Comparison of ENCODE assay signal across 25 cellular contexts in genomic region chr7:127571741-127572505, GRCh38. TPM values are rescaled to one million over a fixed set of nuclear protein-coding genes. Genes with fewer than 3 reads are reported as not detected.
"Had no signal": no experiment of that assay in that cellular context is flagged by ENCODE, and none has a peak within 500 bp of the region (broad histone marks: within the 10 kb centered on the region; RNA-seq: fewer than 3 reads in every experiment).

No MANE protein-coding gene starts in this region.

- H3K4me3 Mint-ChIP-seq: activated CD4-positive, alpha-beta memory T cell treated with anti-CD3 and anti-CD28 coated beads, Interleukin-2, amount 10 ng/mL, durations not matched to agents 7 days and 5 days; activated naive CD4-positive, alpha-beta T cell treated with anti-CD3 and anti-CD28 coated beads, Interleukin-2, amount 50 U/mL, for 24 hours; activated T-helper 1 cell treated with anti-CD3 and anti-CD28 coated beads, Interleukin-12 subunit alpha, Interleukin-12 subunit beta, Interleukin-2, Interleukin-4 antibody, amounts not matched to agents 30 ng/mL and 10 ng/mL and 1 ng/mL, durations not matched to agents 14 hours and 24 hours and 36 hours; natural killer cell treated with Interleukin-12 subunit alpha and Interleukin-12 subunit beta and Interleukin-15 and Interleukin-18, amount 100 ng/mL, for 72 hours; stimulated activated naive B cell treated with anti-CD40 and anti-IgM and Interleukin-4, amounts not matched to agents 10 μg/mL and 1 μg/mL and 100 μg/mL, for 72 hours; T-helper 17 cell had no signal

- H3K27me3 Mint-ChIP-seq: activated CD4-positive, alpha-beta memory T cell treated with anti-CD3 and anti-CD28 coated beads, Interleukin-2, amount 10 ng/mL, durations not matched to agents 7 days and 5 days; activated naive CD4-positive, alpha-beta T cell treated with anti-CD3 and anti-CD28 coated beads, Interleukin-2, amount 50 U/mL, for 24 hours; natural killer cell treated with Interleukin-12 subunit alpha and Interleukin-12 subunit beta and Interleukin-15 and Interleukin-18, amount 100 ng/mL, for 72 hours; stimulated activated naive B cell treated with anti-CD40 and anti-IgM and Interleukin-4, amounts not matched to agents 10 μg/mL and 1 μg/mL and 100 μg/mL, for 72 hours; T-helper 17 cell had no signal

- H3K4me1 ChIP-seq: esophagus squamous epithelium, heart right ventricle, lower lobe of right lung, right lobe of liver, transverse colon, vagina had no signal

- FAIRE-seq: bronchial epithelial cell, keratinocyte, small intestine had no signal

- H3K9me3 ChIP-seq: esophagus squamous epithelium, heart right ventricle, lower lobe of right lung, right lobe of liver, transverse colon, vagina had no signal

- H3K4me1 Mint-ChIP-seq: activated CD4-positive, alpha-beta memory T cell treated with anti-CD3 and anti-CD28 coated beads, Interleukin-2, amount 10 ng/mL, durations not matched to agents 7 days and 5 days had no signal

- H3K27me3 ChIP-seq: esophagus squamous epithelium, heart right ventricle, right lobe of liver, transverse colon, vagina had no signal

- H3K36me3 ChIP-seq: esophagus squamous epithelium, lower lobe of right lung, right lobe of liver, transverse colon, vagina had no signal

- H3K27ac Mint-ChIP-seq: activated CD4-positive, alpha-beta memory T cell treated with anti-CD3 and anti-CD28 coated beads, Interleukin-2, amount 10 ng/mL, durations not matched to agents 7 days and 5 days; activated naive CD4-positive, alpha-beta T cell treated with anti-CD3 and anti-CD28 coated beads, Interleukin-2, amount 50 U/mL, for 24 hours; activated T-helper 1 cell treated with anti-CD3 and anti-CD28 coated beads, Interleukin-12 subunit alpha, Interleukin-12 subunit beta, Interleukin-2, Interleukin-4 antibody, amounts not matched to agents 30 ng/mL and 10 ng/mL and 1 ng/mL, durations not matched to agents 14 hours and 24 hours and 36 hours; natural killer cell treated with Interleukin-12 subunit alpha and Interleukin-12 subunit beta and Interleukin-15 and Interleukin-18, amount 100 ng/mL, for 72 hours; stimulated activated naive B cell treated with anti-CD40 and anti-IgM and Interleukin-4, amounts not matched to agents 10 μg/mL and 1 μg/mL and 100 μg/mL, for 72 hours; T-helper 17 cell had no signal

- H3K27ac ChIP-seq: coronary artery, esophagus squamous epithelium, heart right ventricle, lower lobe of right lung, right lobe of liver, transverse colon, vagina had no signal

- H3K9me3 Mint-ChIP-seq: activated naive CD4-positive, alpha-beta T cell treated with anti-CD3 and anti-CD28 coated beads, Interleukin-2, amount 50 U/mL, for 24 hours; activated T-helper 1 cell treated with anti-CD3 and anti-CD28 coated beads, Interleukin-12 subunit alpha, Interleukin-12 subunit beta, Interleukin-2, Interleukin-4 antibody, amounts not matched to agents 30 ng/mL and 10 ng/mL and 1 ng/mL, durations not matched to agents 14 hours and 24 hours and 36 hours; natural killer cell treated with Interleukin-12 subunit alpha and Interleukin-12 subunit beta and Interleukin-15 and Interleukin-18, amount 100 ng/mL, for 72 hours; stimulated activated naive B cell treated with anti-CD40 and anti-IgM and Interleukin-4, amounts not matched to agents 10 μg/mL and 1 μg/mL and 100 μg/mL, for 72 hours had no signal

- DNase-seq: activated CD4-positive, alpha-beta memory T cell treated with anti-CD3 and anti-CD28 coated beads, Interleukin-2, amount 10 ng/mL, durations not matched to agents 7 days and 5 days; activated CD4-positive, alpha-beta T cell treated with anti-CD3 and anti-CD28 coated beads for 48 hours; activated gamma-delta T cell treated with Interleukin-2 at 50 U/mL for 16 hours; aorta; cerebellar nuclear complex; esophagus squamous epithelium; heart right ventricle; lower lobe of right lung; right lobe of liver; small intestine; stimulated activated CD4-positive, alpha-beta T cell treated with anti-CD3 and anti-CD28 coated beads, Interleukin-15, amount 100 ng/mL, for 24 hours; stimulated activated naive B cell treated with anti-CD40 and anti-IgM and Interleukin-4, amounts not matched to agents 10 μg/mL and 1 μg/mL and 100 μg/mL, for 72 hours; SW 1271; T-helper 17 cell; transverse colon had no signal

- H3K4me3 ChIP-seq: coronary artery, esophagus squamous epithelium, heart right ventricle, lower lobe of right lung, right lobe of liver, transverse colon, vagina had no signal

- ATAC-seq: heart right ventricle; lower lobe of right lung; natural killer cell treated with Interleukin-12 subunit alpha and Interleukin-12 subunit beta and Interleukin-15 and Interleukin-18, amount 100 ng/mL, for 72 hours; right lobe of liver; stimulated activated naive B cell treated with anti-CD40 and anti-IgM and Interleukin-4, amounts not matched to agents 10 μg/mL and 1 μg/mL and 100 μg/mL, for 72 hours; T-helper 17 cell had no signal

RNA-seq across cellular contexts. Expression of gene FSCN3, which starts 21.6 kb away (rescaled TPM):
- total RNA-seq: lower lobe of right lung, mucosa of gallbladder had no signal
- polyA plus RNA-seq: aorta had no signal

RNA-seq across cellular contexts. Expression of gene PAX4, which starts 46.0 kb away (rescaled TPM):
- total RNA-seq: activated CD4-positive, alpha-beta memory T cell treated with anti-CD3 and anti-CD28 coated beads, Interleukin-2, amount 10 ng/mL, durations not matched to agents 7 days and 5 days; activated T-helper 1 cell treated with anti-CD3 and anti-CD28 coated beads, Interleukin-12 subunit alpha, Interleukin-12 subunit beta, Interleukin-2, Interleukin-4 antibody, amounts not matched to agents 30 ng/mL and 10 ng/mL and 1 ng/mL, durations not matched to agents 14 hours and 24 hours and 36 hours; aorta; bronchial epithelial cell; esophagus squamous epithelium; heart right ventricle; lower lobe of right lung; mesenteric fat pad; mucosa of gallbladder; natural killer cell treated with Interleukin-12 subunit alpha and Interleukin-12 subunit beta and Interleukin-15 and Interleukin-18, amount 100 ng/mL, for 72 hours; right lobe of liver; T-helper 17 cell; temporal lobe; vagina had no signal
- polyA plus RNA-seq: aorta, heart right ventricle, keratinocyte had no signal
